Comparison of ENCODE assay signal across 1 cellular context in genomic region chr14:74785056-74785613, GRCh38.
TF ChIP-seq lines count a peak whose summit lies in the region.

No MANE protein-coding gene starts in this region.

TF ChIP-seq in HEK293, 187 proteins besides CTCF, POLR2A, EP300 and RAD21 (continued from another document):
- TF ChIP-seq ZNF10 (tag by site-specific recombination; IDR thresholded peaks at IDR 0.05) (0 out of 2 replicates have a peak, but pooled peaks have one; percentile 21), ZNF600 (tag by site-specific recombination; IDR thresholded peaks at IDR 0.05) (peak; percentile 54; the same call in 1 of the 2 replicates), ZEB2 (tag by site-specific recombination; IDR thresholded peaks at IDR 0.05) (peak; percentile 34; the same call in 1 of the 2 replicates), OVOL3 (tag by site-specific recombination; IDR thresholded peaks at IDR 0.05) (peak; percentile 28; the same call in 1 of the 2 replicates), BCL11A (tag by site-specific recombination; IDR thresholded peaks at IDR 0.05; ENCODE audit: low read depth) (0 out of 2 replicates have a peak, but pooled peaks have one; percentile 14)
TF ChIP-seq in HEK293: peak in this region for 12.
